ENCODE assay signal across 1 cellular context in the genomic region with DNA sequence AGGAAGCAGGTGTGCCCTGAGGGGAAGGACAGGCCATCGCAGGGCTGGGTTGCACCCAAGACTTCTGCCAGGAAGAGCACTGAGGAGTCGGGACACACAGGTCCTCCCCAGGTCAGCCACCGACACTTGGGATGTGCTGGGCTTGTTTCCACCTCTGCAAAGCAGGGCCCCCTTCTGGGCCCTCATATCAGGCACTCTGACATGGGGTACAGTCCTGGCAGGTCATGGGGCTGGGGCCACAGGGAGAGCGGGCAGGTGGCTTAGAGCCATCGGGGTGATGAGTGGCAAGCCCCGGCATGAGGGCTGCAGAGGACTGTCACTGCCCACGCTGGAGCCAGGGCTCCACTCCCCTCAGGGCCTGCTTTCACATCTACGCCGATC.
TF ChIP-seq lines count a peak whose summit lies in the region.

No MANE protein-coding gene starts in this region.

TF ChIP-seq in H1, 55 proteins besides CTCF, POLR2A, EP300 and RAD21:
- TF ChIP-seq, protein P1, sequence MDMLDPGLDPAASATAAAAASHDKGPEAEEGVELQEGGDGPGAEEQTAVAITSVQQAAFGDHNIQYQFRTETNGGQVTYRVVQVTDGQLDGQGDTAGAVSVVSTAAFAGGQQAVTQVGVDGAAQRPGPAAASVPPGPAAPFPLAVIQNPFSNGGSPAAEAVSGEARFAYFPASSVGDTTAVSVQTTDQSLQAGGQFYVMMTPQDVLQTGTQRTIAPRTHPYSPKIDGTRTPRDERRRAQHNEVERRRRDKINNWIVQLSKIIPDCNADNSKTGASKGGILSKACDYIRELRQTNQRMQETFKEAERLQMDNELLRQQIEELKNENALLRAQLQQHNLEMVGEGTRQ (IDR thresholded peaks at IDR 0.05; ENCODE audit: low read length) = no peak
- TF ChIP-seq JUN (IDR thresholded peaks at IDR 0.05; ENCODE audit: low read depth, low read length) (no peak), NANOG (IDR thresholded peaks at IDR 0.05; ENCODE audit: insufficient read depth, low read depth, low read length, poor library complexity, severe bottlenecking) (no peak), POLR2AphosphoS5 (IDR thresholded peaks at IDR 0.05; ENCODE audit: low read depth, low read length) (no peak; the same call in 1 of the 2 replicates), BCL11A (IDR thresholded peaks at IDR 0.05; ENCODE audit: low read depth in 2 of 2, low read length in 2 of 2) (no peak), JUND (IDR thresholded peaks at IDR 0.05; ENCODE audit: low read length) (no peak), CHD1 (IDR thresholded peaks at IDR 0.05; ENCODE audit: low read depth, low read length) (no peak), CBX8 (IDR thresholded peaks at IDR 0.05; ENCODE audit: borderline replicate concordance, low read depth, low read length) (no peak), CREB1 (IDR thresholded peaks at IDR 0.05) (no peak), RXRA (IDR thresholded peaks at IDR 0.05; ENCODE audit: insufficient read depth, low read depth, low read length) (no peak), SIN3A (conservative IDR thresholded peaks at IDR 0.05 in 1 of 2, IDR thresholded peaks at IDR 0.05 in 1 of 2; ENCODE audit: low read depth in 1 of 2, low read length in 2 of 2) (no peak), FOSL1 (IDR thresholded peaks at IDR 0.05; ENCODE audit: insufficient read depth, low read depth, low read length) (no peak), CEBPB (IDR thresholded peaks at IDR 0.05; ENCODE audit: low read depth, low read length) (no peak), EGR1 (IDR thresholded peaks at IDR 0.05; ENCODE audit: borderline replicate concordance, low read depth, low read length) (no peak), BRCA1 (IDR thresholded peaks at IDR 0.05; ENCODE audit: low read depth, low read length) (no peak), MAFK (IDR thresholded peaks at IDR 0.05; ENCODE audit: low read depth, low read length) (no peak), CTBP2 (IDR thresholded peaks at IDR 0.05; ENCODE audit: borderline replicate concordance, insufficient read depth, insufficient read length, low read length) (no peak)
